8 cellular contexts compared by ENCODE assay signal in the genomic region with DNA sequence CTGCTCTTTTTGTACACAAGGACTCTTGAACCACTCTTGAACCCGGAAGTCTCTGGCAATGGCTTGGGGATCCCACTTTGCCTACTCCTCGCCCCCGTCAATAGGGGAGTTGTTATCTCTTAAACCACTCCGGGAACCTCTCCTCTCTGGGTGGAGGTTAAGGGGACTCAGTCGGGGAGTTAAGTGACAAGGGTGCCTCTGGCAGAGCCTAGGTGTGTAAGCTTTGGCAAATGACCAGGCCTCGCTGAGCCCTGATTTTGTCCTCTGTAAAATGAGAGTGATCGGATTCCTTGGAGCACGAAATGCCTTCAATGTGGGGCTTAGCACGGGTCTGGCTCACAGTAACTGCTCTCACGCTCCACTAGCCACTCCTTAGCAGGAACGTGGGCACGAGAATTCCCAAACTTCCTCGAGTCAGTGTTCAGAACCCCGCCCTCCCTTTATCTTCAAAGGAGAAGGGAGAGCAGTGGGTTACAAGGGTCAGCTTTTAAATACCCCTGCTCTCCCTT.
DNase-seq lines count a peak whose midpoint lies in the region; ATAC-seq, FAIRE-seq and TF ChIP-seq lines count a peak whose summit lies in the region.

No MANE protein-coding gene starts in this region.

- peaks cover 37% of the 10 kb centered on the region for H3K4me1 ChIP-seq in suprapubic skin

- CTCF ChIA-PET in activated CD4-positive, alpha-beta T cell treated with anti-CD3 and anti-CD28 coated beads for 36 hours (lab: Charles Lee) = interaction anchor here (0.6 to 10.1 kb wide), 20 partner anchors 8 to 362 kb away, joined by 3 to 178 read pairs (median 6); no protein-coding TSS in a partner anchor

- H3K27me3 Mint-ChIP-seq in activated CD4-positive, alpha-beta T cell treated with anti-CD3 and anti-CD28 coated beads for 36 hours = no peaks in the 10 kb centered on the region
- H3K27me3 Mint-ChIP-seq in activated naive CD8-positive, alpha-beta T cell = peaks cover 1% of the 10 kb centered on the region

- TF ChIP-seq EP300 in suprapubic skin (IDR thresholded peaks at IDR 0.05) = no peak

- WGBS in suprapubic skin = 31% methylated on average over 14 of the region's 14 CpGs

- no peak overlapping the region for H3K27ac Mint-ChIP-seq in activated CD4-positive, alpha-beta T cell treated with anti-CD3 and anti-CD28 coated beads for 36 hours
- no peak overlapping the region for H3K27ac Mint-ChIP-seq in activated naive CD8-positive, alpha-beta T cell

- no peak for FAIRE-seq in HTR-8/SVneo (lab: Jason Lieb, UNC)

- H3K36me3 Mint-ChIP-seq in activated CD4-positive, alpha-beta T cell treated with anti-CD3 and anti-CD28 coated beads for 36 hours (ENCODE audit: low read depth) = no peaks in the 10 kb centered on the region
- no peaks in the 10 kb centered on the region for H3K36me3 Mint-ChIP-seq in activated naive CD8-positive, alpha-beta T cell

- DNase-seq in activated CD4-positive, alpha-beta T cell treated with anti-CD3 and anti-CD28 coated beads for 36 hours = no peak
- no peak for DNase-seq in activated CD4-positive, alpha-beta T cell treated with anti-CD3 and anti-CD28 coated beads, Interleukin-2, amount 50 U/mL, for 48 hours
- peak; percentile 62 for DNase-seq in left kidney (ENCODE audit: low read depth, low spot score)
- no peak for DNase-seq in suprapubic skin (ENCODE audit: low spot score in 2 of 2)
- no peak for DNase-seq in HTR-8/SVneo (ENCODE audit: insufficient read length, low spot score)
- DNase-seq in HCEC 1CT = no peak

- no peak for TF ChIP-seq POLR2A in suprapubic skin (IDR thresholded peaks at IDR 0.05)

- H3K27ac ChIP-seq in suprapubic skin = peak overlapping the region; percentile 89

- no peaks in the 10 kb centered on the region for H3K9me3 ChIP-seq in suprapubic skin

- peak overlapping the region; percentile 71 for H3K4me3 ChIP-seq in suprapubic skin

- POLR2A ChIA-PET in activated CD4-positive, alpha-beta T cell treated with anti-CD3 and anti-CD28 coated beads for 36 hours (lab: Charles Lee) = interaction anchor here (0.6 to 0.7 kb wide), 2 partner anchors 177 to 518 kb away, joined by 3 read pairs; no protein-coding TSS in a partner anchor

- intact Hi-C loops in activated CD4-positive, alpha-beta T cell treated with anti-CD3 and anti-CD28 coated beads for 36 hours (cut with DNase I, micrococcal nuclease) = loop anchor here (1.0 to 10.0 kb wide), 6 partner anchors 177 to 609 kb away; partner anchors contain the start of gene UBL3 (in 1 of the 2)

- no peak for ATAC-seq in activated CD4-positive, alpha-beta T cell treated with anti-CD3 and anti-CD28 coated beads for 36 hours
- ATAC-seq in GM18858 (IDR thresholded peaks at IDR 0.05; ENCODE audit: unreplicated experiment) = no peak

- peaks cover 26% of the 10 kb centered on the region for H3K4me1 Mint-ChIP-seq in activated CD4-positive, alpha-beta T cell treated with anti-CD3 and anti-CD28 coated beads for 36 hours
- H3K4me1 Mint-ChIP-seq in activated naive CD8-positive, alpha-beta T cell (ENCODE audit: low read depth) = peaks cover 27% of the 10 kb centered on the region

- H3K9me3 Mint-ChIP-seq in activated CD4-positive, alpha-beta T cell treated with anti-CD3 and anti-CD28 coated beads for 36 hours (ENCODE audit: low read depth) = no peaks in the 10 kb centered on the region
- no peaks in the 10 kb centered on the region for H3K9me3 Mint-ChIP-seq in activated naive CD8-positive, alpha-beta T cell (ENCODE audit: low read depth)

- no peak for TF ChIP-seq CTCF in suprapubic skin (IDR thresholded peaks at IDR 0.05)

- peaks cover 4% of the 10 kb centered on the region for H3K27me3 ChIP-seq in suprapubic skin

- peak overlapping the region; percentile 70 for H3K4me3 Mint-ChIP-seq in activated CD4-positive, alpha-beta T cell treated with anti-CD3 and anti-CD28 coated beads for 36 hours
- H3K4me3 Mint-ChIP-seq in activated naive CD8-positive, alpha-beta T cell = peak overlapping the region; percentile 85

- no peaks in the 10 kb centered on the region for H3K36me3 ChIP-seq in suprapubic skin
